Comparison of ENCODE assay signal across 7 cellular contexts in genomic region chr13:23271331-23271730, GRCh38.
"Had no signal": no experiment of that assay in that cellular context is flagged by ENCODE, and none has a peak within 500 bp of the region (broad histone marks: within the 10 kb centered on the region; RNA-seq: fewer than 3 reads in every experiment).

No MANE protein-coding gene starts in this region.

- FAIRE-seq: HepG2, HTR-8/SVneo, K562 had no signal

- DNase-seq: IMR-90, KBM-7, KG1 had no signal

- H3K4me3 ChIP-seq: K562 had no signal

- ATAC-seq: HepG2, K562 had no signal

- H3K27ac ChIP-seq: HL-60 had no signal
